Comparison of ENCODE assay signal across 12 cellular contexts in genomic region chr19:14511245-14511625, GRCh38. TPM values are rescaled to one million over a fixed set of nuclear protein-coding genes. Genes with fewer than 3 reads are reported as not detected.
DNase-seq lines count a peak whose midpoint lies in the region; ATAC-seq, FAIRE-seq and TF ChIP-seq lines count a peak whose summit lies in the region.
"Had no signal": no experiment of that assay in that cellular context is flagged by ENCODE, and none has a peak within 500 bp of the region (broad histone marks: within the 10 kb centered on the region; RNA-seq: fewer than 3 reads in every experiment).

No MANE protein-coding gene starts in this region.

- H3K79me1 ChIP-seq in mesenchymal stem cell (replicated peaks; ENCODE audit: low read length, poor library complexity, severe bottlenecking) = peaks cover 7% of the 10 kb centered on the region

- DNase-seq in Right ventricle myocardium inferior (ENCODE audit: missing footprints) = no peak
- no peak for DNase-seq in heart left ventricle
- no peak for DNase-seq in astrocyte (ENCODE audit: low read depth)
- no peak for DNase-seq in mesenchymal stem cell
- no peak for DNase-seq in uterus
- DNase-seq in Kasumi-1 (lab: John Stamatoyannopoulos, UW) = no peak
- no peak for DNase-seq in left lobe of liver (ENCODE audit: low spot score)
- no peak for DNase-seq in SKM-1 treated with dmso at 0.1 percent for 144 hours (lab: John Stamatoyannopoulos, UW; ENCODE audit: unreplicated experiment)
- DNase-seq: activated naive CD4-positive, alpha-beta T cell; stimulated activated naive CD4-positive, alpha-beta T cell had no signal

- H2BK120ac ChIP-seq in mesenchymal stem cell (ENCODE audit: low read depth, low read length) = no peak overlapping the region

- no peaks in the 10 kb centered on the region for H3K27me3 Mint-ChIP-seq in astrocyte (ENCODE audit: low read depth, unreplicated experiment)
- H3K27me3 Mint-ChIP-seq: IgD-negative memory B cell had no signal

- H3K14ac ChIP-seq in mesenchymal stem cell (ENCODE audit: low read length in 2 of 2) = no peak overlapping the region

- ATAC-seq in Right ventricle myocardium inferior = peak; percentile 11
- no peak for ATAC-seq in heart left ventricle
- no peak for ATAC-seq in left lobe of liver
- ATAC-seq: WTC11 had no signal

- FAIRE-seq in astrocyte (lab: Jason Lieb, UNC) = no peak

- TF ChIP-seq POLR2A in heart left ventricle (IDR thresholded peaks at IDR 0.05) (no peak), uterus (IDR thresholded peaks at IDR 0.05) (no peak)

- peak overlapping the region in 1 of 2 experiments; percentile 46 for H2BK12ac ChIP-seq in mesenchymal stem cell (ENCODE audit: low read length in 2 of 2)

- H3K23ac ChIP-seq in mesenchymal stem cell (ENCODE audit: low read length in 2 of 2) = no peak overlapping the region

- H3K4me1 Mint-ChIP-seq in astrocyte (ENCODE audit: low read depth, unreplicated experiment) = peaks cover 29% of the 10 kb centered on the region

- no peak overlapping the region for H4K8ac ChIP-seq in mesenchymal stem cell (ENCODE audit: low read length)

- no peak overlapping the region for H2AFZ ChIP-seq in astrocyte (ENCODE audit: low read depth, low read length)
- no peak overlapping the region for H2AFZ ChIP-seq in mesenchymal stem cell (ENCODE audit: low read depth, low read length)

- H3K36me3 ChIP-seq in heart left ventricle (peaks cover 2 to 32% (median 23%) of the 10 kb centered on the region in 9 donors), astrocyte (ENCODE audit: insufficient read depth, low read length) (peaks cover 22% of the 10 kb centered on the region), mesenchymal stem cell (ENCODE audit: control insufficient read depth in 1 of 2, insufficient read depth in 2 of 2, low read depth in 1 of 2, low read length in 2 of 2) (peaks cover 31 to 32% of the 10 kb centered on the region in 2 experiments), uterus (no peaks in the 10 kb centered on the region)

- H3K27ac ChIP-seq in heart left ventricle = peak overlapping the region in 6 of 12 donors; percentile 7 to 73 (median 56)
- no peak overlapping the region for H3K27ac ChIP-seq in astrocyte (ENCODE audit: low read depth, low read length)
- H3K27ac ChIP-seq in mesenchymal stem cell (ENCODE audit: low read length, poor library complexity, severe bottlenecking) = no peak overlapping the region
- peak overlapping the region; percentile 70 to 82 for H3K27ac ChIP-seq in uterus

- H2BK15ac ChIP-seq in mesenchymal stem cell (ENCODE audit: low read depth, poor library complexity, severe bottlenecking) = no peak overlapping the region

- no peak overlapping the region for H3K4ac ChIP-seq in mesenchymal stem cell (ENCODE audit: low read depth in 1 of 2, low read length in 2 of 2)

- H3K18ac ChIP-seq in mesenchymal stem cell (ENCODE audit: low read depth in 1 of 2, low read length in 2 of 2) = no peak overlapping the region

- H3K4me3 ChIP-seq in heart left ventricle = peak overlapping the region in 2 of 12 donors; percentile 23
- H3K4me3 ChIP-seq in astrocyte (ENCODE audit: insufficient read depth, low read depth, low read length) = no peak overlapping the region
- peak overlapping the region in 1 of 2 experiments; percentile 28 for H3K4me3 ChIP-seq in mesenchymal stem cell (ENCODE audit: insufficient read depth in 1 of 2, low read depth in 1 of 2, low read length in 2 of 2)
- no peak overlapping the region for H3K4me3 ChIP-seq in uterus

- WGBS in heart left ventricle, 4 donors = 91 to 94% (median 94%) methylated on average over 4 of the region's 4 CpGs
- 96% methylated on average over 4 of the region's 4 CpGs for WGBS in mesenchymal stem cell

- H3K4me2 ChIP-seq in astrocyte (ENCODE audit: low read length) = peak overlapping the region; percentile 63
- no peak overlapping the region for H3K4me2 ChIP-seq in mesenchymal stem cell (ENCODE audit: low read length, poor library complexity, severe bottlenecking)

- TF ChIP-seq CTCF in heart left ventricle (IDR thresholded peaks at IDR 0.05) (no peak), astrocyte (IDR thresholded peaks at IDR 0.05; ENCODE audit: insufficient read depth, low read depth, low read length) (no peak), uterus (IDR thresholded peaks at IDR 0.05) (no peak)

- no peak overlapping the region for H2AK5ac ChIP-seq in mesenchymal stem cell (ENCODE audit: low read length, severe bottlenecking)

- H3K9me3 ChIP-seq in heart left ventricle (no peaks in the 10 kb centered on the region), astrocyte (ENCODE audit: insufficient read depth, low read depth, low read length) (no peaks in the 10 kb centered on the region), mesenchymal stem cell (ENCODE audit: control insufficient read depth, low read length) (no peaks in the 10 kb centered on the region), uterus (no peaks in the 10 kb centered on the region)

- intact Hi-C loops in Right ventricle myocardium inferior (cut with DNase I) (no loop called here), heart left ventricle (cut with DNase I) (no loop called here), uterus (cut with DNase I; ENCODE audit: low total_unique reads) (no loop called here)

- H3K9ac ChIP-seq in astrocyte (ENCODE audit: low read length) = no peak overlapping the region
- H3K9ac ChIP-seq in mesenchymal stem cell (ENCODE audit: low read length) = peak overlapping the region; percentile 47

- H4K20me1 ChIP-seq in astrocyte (ENCODE audit: insufficient read depth, low read length) = peaks cover 25% of the 10 kb centered on the region

- no peaks in the 10 kb centered on the region for H3K27me3 ChIP-seq in heart left ventricle
- no peaks in the 10 kb centered on the region for H3K27me3 ChIP-seq in astrocyte (ENCODE audit: insufficient read depth, low read length)
- H3K27me3 ChIP-seq in mesenchymal stem cell (ENCODE audit: control insufficient read depth in 1 of 2, insufficient read depth in 1 of 2, low read length in 2 of 2) = no peaks in the 10 kb centered on the region
- no peaks in the 10 kb centered on the region for H3K27me3 ChIP-seq in uterus

- H4K91ac ChIP-seq in mesenchymal stem cell (ENCODE audit: low read length) = no peak overlapping the region

- peaks cover 17% of the 10 kb centered on the region for H3K36me3 Mint-ChIP-seq in astrocyte (ENCODE audit: low read depth, unreplicated experiment)

- H3K4me1 ChIP-seq in heart left ventricle (peaks cover 0 to 50% (median 29%) of the 10 kb centered on the region in 12 donors), astrocyte (ENCODE audit: insufficient read depth, low read length) (peaks cover 30% of the 10 kb centered on the region), mesenchymal stem cell (ENCODE audit: control insufficient read depth, insufficient read depth, low read depth, low read length) (peaks cover 25% of the 10 kb centered on the region), uterus (peaks cover 0 to 4% of the 10 kb centered on the region in 2 donors)

- peaks cover 23% of the 10 kb centered on the region for H3K79me2 ChIP-seq in astrocyte (ENCODE audit: insufficient read depth, low read length)

- H3K9me3 Mint-ChIP-seq in astrocyte (ENCODE audit: unreplicated experiment) = peaks cover 2% of the 10 kb centered on the region
- H3K9me3 Mint-ChIP-seq: IgD-negative memory B cell, WTC11 had no signal

- H3K27ac Mint-ChIP-seq in astrocyte (ENCODE audit: unreplicated experiment) = peak overlapping the region; percentile 91
- H3K27ac Mint-ChIP-seq: IgD-negative memory B cell, WTC11 had no signal

- H3K4me3 Mint-ChIP-seq in astrocyte (ENCODE audit: unreplicated experiment) = no peak overlapping the region
- H3K4me3 Mint-ChIP-seq: IgD-negative memory B cell, WTC11 had no signal

- no peak overlapping the region for H2BK5ac ChIP-seq in mesenchymal stem cell (ENCODE audit: low read depth, low read length, poor library complexity, severe bottlenecking)

RNA-seq across cellular contexts. Expression of gene DNAJB1, which starts 7.0 kb away (rescaled TPM):
- total RNA-seq in Right ventricle myocardium inferior (46.9 TPM), heart left ventricle (10 to 100 TPM; 34.7 to 70.6 (median 44.8) TPM), astrocyte (100 and 105 TPM in 2 replicates), uterus (10 to 100 TPM; 10.2 to 66.9 (median 40.6) TPM), left lobe of liver (70.7 TPM)
- 10 to 100 TPM; 27.5 to 69.1 TPM for polyA plus RNA-seq in heart left ventricle
- polyA plus RNA-seq in mesenchymal stem cell (2013, experiment 1 of 2) = 59.4 TPM
- 60.1 TPM for polyA plus RNA-seq in mesenchymal stem cell (2013, experiment 2 of 2)

RNA-seq across cellular contexts. Expression of gene GIPC1, which starts 15.3 kb away (rescaled TPM):
- total RNA-seq in Right ventricle myocardium inferior = 50.0 TPM
- 10 to 100 TPM; 44.9 to 82.7 (median 49.3) TPM for total RNA-seq in heart left ventricle
- 10 to 100 TPM; 54.9 to 87.4 TPM for polyA plus RNA-seq in heart left ventricle
- 145 and 169 TPM in 2 replicates for total RNA-seq in astrocyte
- polyA plus RNA-seq in mesenchymal stem cell (2013, experiment 1 of 2) = 120 TPM
- 116 TPM for polyA plus RNA-seq in mesenchymal stem cell (2013, experiment 2 of 2)
- 10 to 100 TPM; 14.1 to 70.0 (median 36.3) TPM for total RNA-seq in uterus
- 28.2 TPM for total RNA-seq in left lobe of liver

RNA-seq across cellular contexts. Expression of gene TECR, which starts 18.2 kb away (rescaled TPM):
- total RNA-seq in Right ventricle myocardium inferior (77.4 TPM), heart left ventricle (10 to 100 TPM; 48.1 to 88.4 (median 71.7) TPM), astrocyte (106 and 110 TPM in 2 replicates), uterus (10 to 100 TPM in 3 of 4 donors, 1 to 10 TPM in 1; 4.6 to 68.2 (median 33.9) TPM), left lobe of liver (101 TPM)
- polyA plus RNA-seq in heart left ventricle = 100 to 1,000 TPM in 1 of 2 donors, 10 to 100 TPM in 1; 71.4 to 102 TPM
- polyA plus RNA-seq in mesenchymal stem cell (2013, experiment 1 of 2) = 136 TPM
- 131 TPM for polyA plus RNA-seq in mesenchymal stem cell (2013, experiment 2 of 2)

RNA-seq across cellular contexts. Expression of gene PTGER1, which starts 36.1 kb away (rescaled TPM):
- total RNA-seq in Right ventricle myocardium inferior = not detected
- total RNA-seq in heart left ventricle = under 1 TPM in 1 of 9 donors, not detected in 8; 0.35 TPM
- polyA plus RNA-seq in heart left ventricle = under 1 TPM in 1 of 2 donors, not detected in 1; 0.15 TPM
- 0.41 and 0.91 TPM in 2 replicates for total RNA-seq in astrocyte
- polyA plus RNA-seq in mesenchymal stem cell (2013, experiment 1 of 2) = 1.2 TPM
- polyA plus RNA-seq in mesenchymal stem cell (2013, experiment 2 of 2) = 1.3 TPM
- total RNA-seq in uterus = 1 to 10 TPM in 1 of 4 donors, under 1 TPM in 1, not detected in 2; 0.30 to 1.2 TPM
- total RNA-seq in left lobe of liver = 0.13 TPM
- polyA plus RNA-seq: IgD-negative memory B cell had no signal

Comparison
In these comparisons a context has a peak if more than half of its experiments do, and no peak if none do; other contexts are left out.
1. H3K27ac ChIP-seq: peak in uterus (2 of 2); none in astrocyte (single experiment) and mesenchymal stem cell (single experiment).